Comparison of ENCODE assay signal across 23 cellular contexts in the genomic region with DNA sequence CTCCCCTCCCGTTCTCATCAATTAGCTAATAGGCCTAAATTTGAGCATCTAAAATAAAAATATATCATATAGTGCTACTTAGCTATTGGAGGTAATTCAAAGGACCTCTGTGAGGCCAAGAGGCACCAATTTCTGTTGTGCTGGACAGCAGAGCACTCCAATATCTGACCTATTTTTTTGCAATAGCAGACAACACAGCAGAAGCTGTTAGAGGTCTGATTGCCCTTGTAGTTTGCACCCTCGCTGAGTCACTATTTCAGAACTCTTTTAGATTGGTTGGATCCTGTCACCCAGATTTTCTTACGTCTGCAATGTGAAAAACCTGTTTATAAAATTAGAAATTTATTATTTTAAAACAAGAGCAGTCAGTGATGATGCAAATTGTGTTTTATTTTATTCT.
"Had no signal": no experiment of that assay in that cellular context is flagged by ENCODE, and none has a peak within 500 bp of the region (broad histone marks: within the 10 kb centered on the region; RNA-seq: fewer than 3 reads in every experiment).

No MANE protein-coding gene starts in this region.

- H3K36me3 ChIP-seq: ascending aorta, colonic mucosa had no signal

- H3K4me3 Mint-ChIP-seq: activated CD4-positive, alpha-beta memory T cell treated with anti-CD3 and anti-CD28 coated beads, Interleukin-2, amount 10 ng/mL, durations not matched to agents 7 days and 5 days; activated CD4-positive, alpha-beta T cell treated with anti-CD3 and anti-CD28 coated beads for 36 hours; activated CD4-positive, alpha-beta T cell treated with anti-CD3 and anti-CD28 coated beads, Interleukin-2, amount 10 ng/mL, durations not matched to agents 24 days and 14 days; activated naive CD4-positive, alpha-beta T cell treated with anti-CD3 and anti-CD28 coated beads, Interleukin-2, amount 10 ng/mL, durations not matched to agents 7 days and 5 days; activated naive CD8-positive, alpha-beta T cell treated with anti-CD3 and anti-CD28 coated beads, Interleukin-2, amount 10 ng/mL, durations not matched to agents 7 days and 5 days; activated T-cell treated with anti-CD3 and anti-CD28 coated beads, Interleukin-2, amount 50 U/mL, for 24 hours; activated T-cell treated with anti-CD3 and anti-CD28 coated beads, Interleukin-2, amount 50 U/mL, for 72 hours had no signal

- H3K4me3 ChIP-seq: ascending aorta, colonic mucosa had no signal

- H3K4me1 ChIP-seq: ascending aorta, colonic mucosa had no signal

- H3K9me3 ChIP-seq: ascending aorta, colonic mucosa had no signal

- H3K4me1 Mint-ChIP-seq: activated CD4-positive, alpha-beta memory T cell treated with anti-CD3 and anti-CD28 coated beads, Interleukin-2, amount 10 ng/mL, durations not matched to agents 7 days and 5 days; activated CD4-positive, alpha-beta T cell treated with anti-CD3 and anti-CD28 coated beads for 36 hours; activated CD4-positive, alpha-beta T cell treated with anti-CD3 and anti-CD28 coated beads, Interleukin-2, amount 10 ng/mL, durations not matched to agents 24 days and 14 days; activated naive CD4-positive, alpha-beta T cell treated with anti-CD3 and anti-CD28 coated beads, Interleukin-2, amount 10 ng/mL, durations not matched to agents 7 days and 5 days; activated naive CD8-positive, alpha-beta T cell treated with anti-CD3 and anti-CD28 coated beads, Interleukin-2, amount 10 ng/mL, durations not matched to agents 7 days and 5 days had no signal

- ATAC-seq: activated CD4-positive, alpha-beta T cell treated with anti-CD3 and anti-CD28 coated beads for 36 hours; activated naive CD4-positive, alpha-beta T cell treated with anti-CD3 and anti-CD28 coated beads, Interleukin-2, amount 50 U/mL, for 72 hours; activated T-cell treated with anti-CD3 and anti-CD28 coated beads, Interleukin-2, amount 50 U/mL, for 72 hours; esophagus mucosa had no signal

- DNase-seq: activated CD4-positive, alpha-beta memory T cell treated with anti-CD3 and anti-CD28 coated beads, Interleukin-2, amount 10 ng/mL, durations not matched to agents 7 days and 5 days; activated CD4-positive, alpha-beta T cell treated with anti-CD3 and anti-CD28 coated beads for 36 hours; activated CD4-positive, CD25-positive, alpha-beta regulatory T cell; activated CD4-positive, CD25-positive, alpha-beta regulatory T cell treated with anti-CD3 and anti-CD28 coated beads, Interleukin-2, amount 50 U/mL, for 72 hours; activated CD8-positive, alpha-beta memory T cell treated with anti-CD3 and anti-CD28 coated beads, Interleukin-2, amount 50 U/mL, for 48 hours; activated gamma-delta T cell; activated naive CD4-positive, alpha-beta T cell; activated naive CD4-positive, alpha-beta T cell treated with anti-CD3 and anti-CD28 coated beads, Interleukin-2, amount 10 ng/mL, durations not matched to agents 7 days and 5 days; activated naive CD8-positive, alpha-beta T cell treated with anti-CD3 and anti-CD28 coated beads, Interleukin-2, amount 10 ng/mL, durations not matched to agents 7 days and 5 days; activated T-cell treated with anti-CD3 and anti-CD28 coated beads for 4 hours; activated T-cell treated with anti-CD3 and anti-CD28 coated beads, Interleukin-2, amount 50 U/mL, for 24 hours; activated T-cell treated with anti-CD3 and anti-CD28 coated beads, Interleukin-2, amount 50 U/mL, for 72 hours; caudate nucleus; colonic mucosa; effector CD8-positive, alpha-beta T cell; foreskin fibroblast; glutamatergic neuron; T-helper 2 cell had no signal

- H3K9me3 Mint-ChIP-seq: activated CD4-positive, alpha-beta memory T cell treated with anti-CD3 and anti-CD28 coated beads, Interleukin-2, amount 10 ng/mL, durations not matched to agents 7 days and 5 days; activated CD4-positive, alpha-beta T cell treated with anti-CD3 and anti-CD28 coated beads, Interleukin-2, amount 10 ng/mL, durations not matched to agents 24 days and 14 days; activated naive CD4-positive, alpha-beta T cell treated with anti-CD3 and anti-CD28 coated beads, Interleukin-2, amount 10 ng/mL, durations not matched to agents 7 days and 5 days; activated naive CD4-positive, alpha-beta T cell treated with anti-CD3 and anti-CD28 coated beads, Interleukin-2, amount 50 U/mL, for 72 hours; activated naive CD8-positive, alpha-beta T cell treated with anti-CD3 and anti-CD28 coated beads, Interleukin-2, amount 10 ng/mL, durations not matched to agents 7 days and 5 days; activated T-cell treated with anti-CD3 and anti-CD28 coated beads, Interleukin-2, amount 50 U/mL, for 24 hours; activated T-cell treated with anti-CD3 and anti-CD28 coated beads, Interleukin-2, amount 50 U/mL, for 72 hours had no signal

- H3K27me3 ChIP-seq: ascending aorta, colonic mucosa had no signal

- H3K36me3 Mint-ChIP-seq: activated naive CD4-positive, alpha-beta T cell treated with anti-CD3 and anti-CD28 coated beads, Interleukin-2, amount 10 ng/mL, durations not matched to agents 7 days and 5 days; activated naive CD4-positive, alpha-beta T cell treated with anti-CD3 and anti-CD28 coated beads, Interleukin-2, amount 50 U/mL, for 72 hours; activated naive CD8-positive, alpha-beta T cell treated with anti-CD3 and anti-CD28 coated beads, Interleukin-2, amount 10 ng/mL, durations not matched to agents 7 days and 5 days had no signal

- H3K27ac Mint-ChIP-seq: activated CD4-positive, alpha-beta memory T cell treated with anti-CD3 and anti-CD28 coated beads, Interleukin-2, amount 10 ng/mL, durations not matched to agents 7 days and 5 days; activated CD4-positive, alpha-beta T cell treated with anti-CD3 and anti-CD28 coated beads for 36 hours; activated CD4-positive, alpha-beta T cell treated with anti-CD3 and anti-CD28 coated beads, Interleukin-2, amount 10 ng/mL, durations not matched to agents 24 days and 14 days; activated naive CD4-positive, alpha-beta T cell treated with anti-CD3 and anti-CD28 coated beads, Interleukin-2, amount 10 ng/mL, durations not matched to agents 7 days and 5 days; activated naive CD4-positive, alpha-beta T cell treated with anti-CD3 and anti-CD28 coated beads, Interleukin-2, amount 50 U/mL, for 72 hours; activated naive CD8-positive, alpha-beta T cell treated with anti-CD3 and anti-CD28 coated beads, Interleukin-2, amount 10 ng/mL, durations not matched to agents 7 days and 5 days; activated T-cell treated with anti-CD3 and anti-CD28 coated beads, Interleukin-2, amount 50 U/mL, for 24 hours; activated T-cell treated with anti-CD3 and anti-CD28 coated beads, Interleukin-2, amount 50 U/mL, for 72 hours had no signal

- H3K27ac ChIP-seq: ascending aorta, colonic mucosa, epithelial cell of prostate had no signal
